13 cellular contexts compared by ENCODE assay signal in the genomic region with DNA sequence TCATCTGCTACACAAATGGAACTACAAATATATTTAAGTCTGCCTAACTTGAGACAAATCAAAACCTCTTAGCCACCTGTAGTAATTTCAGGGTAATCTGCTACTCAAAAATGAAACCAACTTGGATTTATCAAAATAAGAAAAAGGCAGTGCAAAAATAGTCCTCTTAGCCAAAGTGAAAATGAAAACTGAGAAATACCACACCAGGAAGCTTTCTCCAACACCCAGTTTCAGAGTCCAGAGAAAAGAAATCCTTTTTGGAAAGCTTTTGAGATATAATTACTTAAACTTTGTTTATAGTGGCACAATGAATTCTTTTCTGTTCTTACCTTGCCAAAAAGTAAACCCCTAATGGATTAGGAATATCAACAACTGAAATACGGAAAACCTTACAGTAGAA.
DNase-seq lines count a peak whose midpoint lies in the region; ATAC-seq and TF ChIP-seq lines count a peak whose summit lies in the region.
"Had no signal": no experiment of that assay in that cellular context is flagged by ENCODE, and none has a peak within 500 bp of the region (broad histone marks: within the 10 kb centered on the region; RNA-seq: fewer than 3 reads in every experiment).

No MANE protein-coding gene starts in this region.

- H3K36me3 ChIP-seq in trophoblast cell (ENCODE audit: control insufficient read depth in 1 of 2, insufficient read depth in 2 of 2, low read length in 2 of 2) = no peaks in the 10 kb centered on the region
- H3K36me3 ChIP-seq: BE2C had no signal

- no peak overlapping the region for H4K8ac ChIP-seq in trophoblast cell (ENCODE audit: low read depth, low read length)

- no peaks in the 10 kb centered on the region for H3K4me1 ChIP-seq in trophoblast cell (ENCODE audit: control insufficient read depth in 1 of 2, insufficient read depth in 2 of 2, low read length in 2 of 2)
- H3K4me1 ChIP-seq: BE2C had no signal

- no peak for ATAC-seq in GM21723 (IDR thresholded peaks at IDR 0.05; ENCODE audit: unreplicated experiment)
- ATAC-seq: activated T-helper 17 cell treated with anti-CD3 and anti-CD28 coated beads, Interleukin-2, amount 50 U/mL, for 72 hours; stimulated activated naive CD8-positive, alpha-beta T cell treated with anti-CD3 and anti-CD28 coated beads, Interleukin-15, Interleukin-2, amounts not matched to agents 100 U/mL and 50 U/mL, for 24 hours had no signal

- no peaks in the 10 kb centered on the region for H3K9me3 ChIP-seq in trophoblast cell (ENCODE audit: insufficient read depth, low read depth, low read length)
- H3K9me3 ChIP-seq: BE2C had no signal

- H4K12ac ChIP-seq in trophoblast cell (ENCODE audit: low read depth, low read length) = no peak overlapping the region

- H2BK120ac ChIP-seq in trophoblast cell (ENCODE audit: insufficient read depth, low read length, poor library complexity) = no peak overlapping the region

- H3K4me3 Mint-ChIP-seq in immature natural killer cell (peak overlapping the region in 3 of 5 donors; percentile 44 to 61 (median 46)), HFFc6 (no peak overlapping the region)
- H3K4me3 Mint-ChIP-seq: activated T-helper 17 cell treated with anti-CD3 and anti-CD28 coated beads, Interleukin-2, amount 50 U/mL, for 72 hours had no signal

- no peak overlapping the region for H2BK5ac ChIP-seq in trophoblast cell (ENCODE audit: low read depth, low read length, poor library complexity)

- no peaks in the 10 kb centered on the region for H3K27me3 ChIP-seq in trophoblast cell (ENCODE audit: insufficient read depth, low read length)
- H3K27me3 ChIP-seq: BE2C had no signal

- no peak overlapping the region for H4K91ac ChIP-seq in trophoblast cell (ENCODE audit: low read depth, low read length)

- peaks cover 0 to 3% (median 0%) of the 10 kb centered on the region in 3 donors for H3K27me3 Mint-ChIP-seq in immature natural killer cell (ENCODE audit: low read depth in 3 of 3)
- no peaks in the 10 kb centered on the region for H3K27me3 Mint-ChIP-seq in HFFc6 (ENCODE audit: insufficient read depth)
- H3K27me3 Mint-ChIP-seq: activated T-helper 17 cell treated with anti-CD3 and anti-CD28 coated beads, Interleukin-2, amount 50 U/mL, for 72 hours had no signal

- H3K4me3 ChIP-seq in GM12865 (ENCODE audit: low read depth, low read length) (peak overlapping the region; percentile 38), trophoblast cell (ENCODE audit: low read depth, low read length) (no peak overlapping the region)

- no peak for TF ChIP-seq CTCF in GM12865 (IDR thresholded peaks at IDR 0.05; ENCODE audit: insufficient read depth, low read depth, low read length, missing control alignments)
- no peak for TF ChIP-seq CTCF in HFFc6 (IDR thresholded peaks at IDR 0.05)

- H3K4me2 ChIP-seq in trophoblast cell (ENCODE audit: low read length) = no peak overlapping the region

- H2AFZ ChIP-seq in trophoblast cell (ENCODE audit: insufficient read depth, low read length, poor library complexity) = no peak overlapping the region

- H3K27ac ChIP-seq in trophoblast cell (ENCODE audit: low read depth, low read length) = no peak overlapping the region

- H3K9ac ChIP-seq in trophoblast cell (ENCODE audit: low read length) = no peak overlapping the region

- no CpG with 5 or more reads among the region's 1 CpG for WGBS in trophoblast cell (ENCODE audit: extremely low coverage, insufficient coverage, insufficient read length)

- no peak overlapping the region for H2AK5ac ChIP-seq in trophoblast cell (ENCODE audit: low read length)

- H3K27ac Mint-ChIP-seq in immature natural killer cell (peak overlapping the region in 1 of 6 donors; percentile 30), HFFc6 (no peak overlapping the region)
- H3K27ac Mint-ChIP-seq: activated T-helper 17 cell treated with anti-CD3 and anti-CD28 coated beads, Interleukin-2, amount 50 U/mL, for 72 hours had no signal

- H3K79me2 ChIP-seq in trophoblast cell (ENCODE audit: control insufficient read depth, insufficient read depth, low read length, poor library complexity) = no peaks in the 10 kb centered on the region

- no peak overlapping the region for H2BK12ac ChIP-seq in trophoblast cell (ENCODE audit: low read length)

- H3K18ac ChIP-seq in trophoblast cell (ENCODE audit: low read length) = no peak overlapping the region

- peaks cover 0 to 1% of the 10 kb centered on the region in 2 donors for H3K4me1 Mint-ChIP-seq in immature natural killer cell
- no peaks in the 10 kb centered on the region for H3K4me1 Mint-ChIP-seq in HFFc6 (ENCODE audit: low read depth)
- H3K4me1 Mint-ChIP-seq: activated T-helper 17 cell treated with anti-CD3 and anti-CD28 coated beads, Interleukin-2, amount 50 U/mL, for 72 hours had no signal

- H3K23ac ChIP-seq in trophoblast cell (ENCODE audit: low read length) = no peak overlapping the region

- H3K36me3 Mint-ChIP-seq in immature natural killer cell (no peaks in the 10 kb centered on the region), HFFc6 (ENCODE audit: low read depth) (no peaks in the 10 kb centered on the region)

- DNase-seq in GM12865 (ENCODE audit: low read depth) = peak; percentile 59
- DNase-seq in H4 (ENCODE audit: low spot score) = peak; percentile 14
- peak; percentile 17 for DNase-seq in LHCN-M2 (ENCODE audit: low read depth)
- no peak for DNase-seq in immature natural killer cell
- DNase-seq in trophoblast cell = no peak
- no peak for DNase-seq in HFFc6
- DNase-seq in DMS53 (lab: John Stamatoyannopoulos, UW) = no peak
- DNase-seq: BE2C; Kasumi-1; NCI-H526 treated with DMSO at 0.1 percent for 48 hours; stimulated activated naive CD8-positive, alpha-beta T cell treated with anti-CD3 and anti-CD28 coated beads, Interleukin-15, Interleukin-2, amounts not matched to agents 100 U/mL and 50 U/mL, for 24 hours had no signal

- H3K4ac ChIP-seq in trophoblast cell (ENCODE audit: low read depth, low read length) = no peak overlapping the region

- H3K79me1 ChIP-seq in trophoblast cell (ENCODE audit: low read length) = no peaks in the 10 kb centered on the region

- H3K9me3 Mint-ChIP-seq in immature natural killer cell (peaks cover 0 to 9% (median 2%) of the 10 kb centered on the region in 6 donors), HFFc6 (peaks cover 32% of the 10 kb centered on the region)

- no peak overlapping the region for H3K14ac ChIP-seq in trophoblast cell (ENCODE audit: low read length)

Comparison
In these comparisons a context has a peak if more than half of its experiments do, and no peak if none do; other contexts are left out.
1. DNase-seq: peak in GM12865 (single experiment), H4 (single experiment) and LHCN-M2 (single experiment); none in immature natural killer cell (0 of 3), trophoblast cell (0 of 2), HFFc6 (single experiment) and DMS53 (single experiment).